22 cellular contexts compared by ENCODE assay signal in genomic region chr16:86934581-86935322, GRCh38.
DNase-seq lines count a peak whose midpoint lies in the region; ATAC-seq and TF ChIP-seq lines count a peak whose summit lies in the region.
"Had no signal": no experiment of that assay in that cellular context is flagged by ENCODE, and none has a peak within 500 bp of the region (broad histone marks: within the 10 kb centered on the region; RNA-seq: fewer than 3 reads in every experiment).

No MANE protein-coding gene starts in this region.

- no peaks in the 10 kb centered on the region for H3K36me3 ChIP-seq in heart left ventricle
- H3K36me3 ChIP-seq: heart right ventricle, ovary had no signal

- H3K4me3 ChIP-seq in heart left ventricle: no peak overlapping the region
- no peak overlapping the region for H3K4me3 ChIP-seq in fibroblast of villous mesenchyme (ENCODE audit: low read depth, low read length)
- H3K4me3 ChIP-seq: GM23248, heart right ventricle, ovary, SK-N-MC had no signal

- WGBS in heart left ventricle, 4 donors: 65 to 76% (median 69%) methylated on average over 24 to 26 of the region's 26 CpGs

- no peak for TF ChIP-seq CTCF in heart left ventricle (IDR thresholded peaks at IDR 0.05)
- no peak for TF ChIP-seq CTCF in fibroblast of villous mesenchyme (IDR thresholded peaks at IDR 0.05; ENCODE audit: insufficient read depth, low read depth, low read length)
- TF ChIP-seq CTCF in nephron progenitor cell (IDR thresholded peaks at IDR 0.05): no peak

- H3K27me3 Mint-ChIP-seq in nephron progenitor cell (ENCODE audit: low read depth, poor library complexity): peaks cover 4% of the 10 kb centered on the region
- peaks cover 49% of the 10 kb centered on the region for H3K27me3 Mint-ChIP-seq in activated T-cell treated with anti-CD3 and anti-CD28 coated beads, Interleukin-2, amount 50 U/mL, for 24 hours

- H3K4me1 Mint-ChIP-seq in nephron progenitor cell: peaks cover 34% of the 10 kb centered on the region
- H3K4me1 Mint-ChIP-seq in activated T-cell treated with anti-CD3 and anti-CD28 coated beads, Interleukin-2, amount 50 U/mL, for 24 hours (ENCODE audit: low read depth): no peaks in the 10 kb centered on the region
- H3K4me1 Mint-ChIP-seq: T-helper 17 cell had no signal

- peaks cover 0 to 8% (median under 1%) of the 10 kb centered on the region in 12 donors for H3K9me3 ChIP-seq in heart left ventricle
- H3K9me3 ChIP-seq: ovary had no signal

- H3K9me3 Mint-ChIP-seq in nephron progenitor cell: peaks cover 38% of the 10 kb centered on the region
- peaks cover 7% of the 10 kb centered on the region for H3K9me3 Mint-ChIP-seq in activated T-cell treated with anti-CD3 and anti-CD28 coated beads, Interleukin-2, amount 50 U/mL, for 24 hours

- no peak overlapping the region for H3K27ac ChIP-seq in heart left ventricle
- H3K27ac ChIP-seq: GM23248, heart right ventricle, HL-60, ovary, SK-N-MC had no signal

- DNase-seq in left ventricle myocardium superior (peak; percentile 10), heart left ventricle (no peak), fibroblast of villous mesenchyme (ENCODE audit: low read depth) (peak; percentile 40), nephron progenitor cell (no peak), T1000 (lab: John Stamatoyannopoulos, UW) (no peak), NCI-H1436 (lab: John Stamatoyannopoulos, UW) (no peak)
- DNase-seq in activated T-cell treated with anti-CD3 and anti-CD28 coated beads, Interleukin-2, amount 50 U/mL, for 24 hours: no peak
- DNase-seq: activated effector memory CD4-positive, alpha-beta T cell treated with anti-CD3 and anti-CD28 coated beads, Interleukin-2, amount 50 U/mL, for 16 hours; activated naive CD8-positive, alpha-beta T cell treated with anti-CD3 and anti-CD28 coated beads, Interleukin-2, amount 10 ng/mL, durations not matched to agents 7 days and 5 days; activated T-cell treated with anti-CD3 and anti-CD28 coated beads for 4 hours; DMS153; GM23248; heart right ventricle; MV-4-11; NCI-H510A; stimulated activated naive CD4-positive, alpha-beta T cell treated with Interleukin-2 at 50 U/mL for 16 hours; T-helper 17 cell had no signal

- H3K27ac Mint-ChIP-seq in nephron progenitor cell: peak overlapping the region; percentile 96
- no peak overlapping the region for H3K27ac Mint-ChIP-seq in activated T-cell treated with anti-CD3 and anti-CD28 coated beads, Interleukin-2, amount 50 U/mL, for 24 hours
- H3K27ac Mint-ChIP-seq: activated naive CD8-positive, alpha-beta T cell treated with anti-CD3 and anti-CD28 coated beads, Interleukin-2, amount 10 ng/mL, durations not matched to agents 7 days and 5 days; memory B cell; T-helper 17 cell had no signal

- TF ChIP-seq POLR2A in heart left ventricle (IDR thresholded peaks at IDR 0.05): no peak

- peaks cover 0 to 13% (median 0%) of the 10 kb centered on the region in 9 donors for H3K27me3 ChIP-seq in heart left ventricle
- H3K27me3 ChIP-seq: ovary had no signal

- H3K36me3 Mint-ChIP-seq in nephron progenitor cell (ENCODE audit: low read depth): peaks cover 22% of the 10 kb centered on the region
- no peaks in the 10 kb centered on the region for H3K36me3 Mint-ChIP-seq in activated T-cell treated with anti-CD3 and anti-CD28 coated beads, Interleukin-2, amount 50 U/mL, for 24 hours (ENCODE audit: low read depth)
- H3K36me3 Mint-ChIP-seq: activated naive CD8-positive, alpha-beta T cell treated with anti-CD3 and anti-CD28 coated beads, Interleukin-2, amount 10 ng/mL, durations not matched to agents 7 days and 5 days; memory B cell had no signal

- ATAC-seq in left ventricle myocardium superior (no peak), heart left ventricle (no peak), HG03097 (IDR thresholded peaks at IDR 0.05; ENCODE audit: low FRiP score, unreplicated experiment) (no peak)
- ATAC-seq: heart right ventricle, T-helper 17 cell had no signal

- intact Hi-C loops in left ventricle myocardium superior (cut with micrococcal nuclease) (no loop called here), heart left ventricle (cut with DNase I) (no loop called here)

- peaks cover 0 to 24% (median 16%) of the 10 kb centered on the region in 12 donors for H3K4me1 ChIP-seq in heart left ventricle

- H3K4me3 Mint-ChIP-seq in nephron progenitor cell: no peak overlapping the region
- no peak overlapping the region for H3K4me3 Mint-ChIP-seq in activated T-cell treated with anti-CD3 and anti-CD28 coated beads, Interleukin-2, amount 50 U/mL, for 24 hours
- H3K4me3 Mint-ChIP-seq: activated naive CD8-positive, alpha-beta T cell treated with anti-CD3 and anti-CD28 coated beads, Interleukin-2, amount 10 ng/mL, durations not matched to agents 7 days and 5 days; memory B cell; T-helper 17 cell had no signal

Comparison
In these comparisons a context has a peak if more than half of its experiments do, and no peak if none do; other contexts are left out.
1. DNase-seq: peak in left ventricle myocardium superior (single experiment) and fibroblast of villous mesenchyme (single experiment); none in heart left ventricle (0 of 5), nephron progenitor cell (single experiment), T1000 (single experiment), activated T-cell treated with anti-CD3 and anti-CD28 coated beads, Interleukin-2, amount 50 U/mL, for 24 hours (single experiment) and NCI-H1436 (single experiment).